Comparison of ENCODE assay signal across 1 cellular context in the genomic region with DNA sequence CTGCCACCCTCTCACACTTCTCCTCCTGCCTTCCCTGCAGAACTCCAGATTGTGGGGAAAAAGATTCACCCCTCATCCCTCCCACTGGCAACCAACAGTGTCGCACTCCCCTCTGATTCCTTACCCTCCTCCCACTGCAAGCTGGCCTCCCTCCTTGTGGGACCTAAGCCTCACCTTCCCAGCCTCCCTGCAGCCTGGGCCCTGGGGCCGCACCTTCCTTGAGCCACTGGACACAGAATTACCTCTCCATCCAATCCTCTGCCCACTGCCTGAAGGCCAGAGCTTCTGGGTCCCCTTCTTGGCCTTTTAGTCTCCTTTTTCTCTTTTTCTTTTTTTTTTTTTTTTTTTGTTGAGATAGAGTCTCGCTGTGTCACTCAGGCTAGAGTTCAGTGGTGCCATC.
TF ChIP-seq lines count a peak whose summit lies in the region.

No MANE protein-coding gene starts in this region.

TF ChIP-seq in SK-N-SH treated with all-trans-retinoic acid at 6 μM for 48 hours, 23 proteins besides CTCF, POLR2A, EP300 and RAD21 (continued from another document):
- no peak for TF ChIP-seq POU6F1 (CRISPR knock-in tag; IDR thresholded peaks at IDR 0.05; ENCODE audit: borderline replicate concordance, low read depth)
- no peak for TF ChIP-seq ZNF565 (CRISPR knock-in tag; conservative IDR thresholded peaks at IDR 0.05; ENCODE audit: low read depth)
